In the genomic region with DNA sequence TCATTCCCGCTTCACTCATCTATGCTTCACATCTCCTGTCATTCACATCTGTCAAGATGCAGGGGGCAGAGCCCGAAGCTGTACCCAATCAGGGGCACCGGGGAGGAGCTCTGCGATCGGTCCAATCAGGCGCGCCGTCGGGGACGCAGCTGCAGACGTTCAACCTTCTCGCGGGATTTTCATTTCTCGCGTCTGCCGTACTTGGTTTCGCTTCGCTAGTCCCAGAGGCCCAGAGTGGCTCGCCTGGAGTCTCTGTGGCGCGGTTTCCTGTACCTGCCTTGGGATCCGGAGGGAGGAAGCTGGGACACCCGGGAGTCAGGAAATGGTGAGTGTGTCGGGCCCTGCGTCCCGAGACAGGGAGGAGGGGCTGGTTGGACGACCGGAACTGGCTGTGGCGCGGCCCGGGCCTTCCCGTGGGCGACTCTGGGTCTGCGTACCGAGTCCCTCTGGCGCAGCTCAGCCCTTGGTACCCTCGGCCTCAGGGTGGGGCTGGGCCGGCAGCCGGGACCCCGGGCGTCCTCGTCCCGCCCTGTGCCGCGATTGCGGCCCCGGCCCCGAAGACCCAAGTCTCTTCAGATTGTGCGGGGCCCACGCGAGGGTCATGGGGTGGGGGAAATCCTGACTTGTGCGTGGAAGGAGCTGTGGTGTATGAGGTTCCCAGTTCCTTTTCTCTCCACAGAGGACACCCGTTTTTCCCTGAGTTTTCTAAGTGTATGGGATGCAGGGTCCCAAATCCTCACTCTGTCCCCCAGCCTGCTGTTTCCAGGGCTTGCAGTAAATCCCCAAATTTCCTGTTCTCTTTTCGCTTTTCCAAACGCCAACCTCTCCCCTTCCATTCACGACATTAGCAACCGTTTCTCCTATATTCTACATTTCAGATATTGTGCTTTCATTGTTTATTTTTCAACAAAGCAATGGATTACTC, we compare ENCODE assay signal across 8 cellular contexts. TPM values are rescaled to one million over a fixed set of nuclear protein-coding genes. Genes with fewer than 3 reads are reported as not detected.
DNase-seq lines count a peak whose midpoint lies in the region; ATAC-seq, FAIRE-seq and TF ChIP-seq lines count a peak whose summit lies in the region.

A gene (plus strand): TSS at position 215 of the 925 bp plus-strand sequence. CDS start 108 bp downstream, at position 323.

- TF ChIP-seq CTCF in DND-41 (IDR thresholded peaks at IDR 0.05; ENCODE audit: borderline replicate concordance, extremely low read depth, low read length, poor library complexity, severe bottlenecking): no peak

- H3K27ac ChIP-seq in DND-41 (ENCODE audit: low read length) (peak within 1 kb of the TSS; percentile 92), GM23248 (peak within 1 kb of the TSS; percentile 94), Karpas-422 (ENCODE audit: low read length) (peak within 1 kb of the TSS; percentile 66)
- H3K27ac ChIP-seq in naive thymus-derived CD4-positive, alpha-beta T cell (ENCODE audit: low read depth, low read length): peak within 1 kb of the TSS; percentile 96

- H3K27ac Mint-ChIP-seq in activated T-helper 1 cell treated with anti-CD3 and anti-CD28 coated beads, Interleukin-12 subunit alpha, Interleukin-12 subunit beta, Interleukin-2, Interleukin-4 antibody, amounts not matched to agents 30 ng/mL and 10 ng/mL and 1 ng/mL, durations not matched to agents 14 hours and 24 hours and 36 hours: peak within 1 kb of the TSS; percentile 93
- peak within 1 kb of the TSS; percentile 88 to 100 (median 98) for H3K27ac Mint-ChIP-seq in naive thymus-derived CD4-positive, alpha-beta T cell
- peak within 1 kb of the TSS; percentile 99 for H3K27ac Mint-ChIP-seq in stimulated activated memory B cell treated with anti-CD40 and anti-IgM and Interleukin-4, amounts not matched to agents 10 μg/mL and 1 μg/mL and 100 μg/mL, for 72 hours

- H3K27me3 Mint-ChIP-seq in activated T-helper 1 cell treated with anti-CD3 and anti-CD28 coated beads, Interleukin-12 subunit alpha, Interleukin-12 subunit beta, Interleukin-2, Interleukin-4 antibody, amounts not matched to agents 30 ng/mL and 10 ng/mL and 1 ng/mL, durations not matched to agents 14 hours and 24 hours and 36 hours (ENCODE audit: insufficient read depth): no peaks in the 10 kb centered on the region
- H3K27me3 Mint-ChIP-seq in naive thymus-derived CD4-positive, alpha-beta T cell: no peaks in the 10 kb centered on the region
- no peaks in the 10 kb centered on the region for H3K27me3 Mint-ChIP-seq in stimulated activated memory B cell treated with anti-CD40 and anti-IgM and Interleukin-4, amounts not matched to agents 10 μg/mL and 1 μg/mL and 100 μg/mL, for 72 hours

- DNase-seq in DND-41 (peak; percentile 97), GM23248 (peak; percentile 99), Karpas-422 (peak; percentile 99), RCC 7860 (ENCODE audit: low spot score) (peak; percentile 96), fibroblast of gingiva (ENCODE audit: low read depth) (peak; percentile 93)
- DNase-seq in activated T-helper 1 cell treated with anti-CD3 and anti-CD28 coated beads, Interleukin-12 subunit alpha, Interleukin-12 subunit beta, Interleukin-2, Interleukin-4 antibody, amounts not matched to agents 30 ng/mL and 10 ng/mL and 1 ng/mL, durations not matched to agents 14 hours and 24 hours and 36 hours (ENCODE audit: low spot score): peak; percentile 90
- DNase-seq in naive thymus-derived CD4-positive, alpha-beta T cell: peak; percentile 77 to 95 (median 91)

- peaks cover 4% of the 10 kb centered on the region for H3K9me3 Mint-ChIP-seq in activated T-helper 1 cell treated with anti-CD3 and anti-CD28 coated beads, Interleukin-12 subunit alpha, Interleukin-12 subunit beta, Interleukin-2, Interleukin-4 antibody, amounts not matched to agents 30 ng/mL and 10 ng/mL and 1 ng/mL, durations not matched to agents 14 hours and 24 hours and 36 hours
- H3K9me3 Mint-ChIP-seq in naive thymus-derived CD4-positive, alpha-beta T cell: peaks cover 0 to 2% (median 0%) of the 10 kb centered on the region in 11 donors
- no peaks in the 10 kb centered on the region for H3K9me3 Mint-ChIP-seq in stimulated activated memory B cell treated with anti-CD40 and anti-IgM and Interleukin-4, amounts not matched to agents 10 μg/mL and 1 μg/mL and 100 μg/mL, for 72 hours

- FAIRE-seq in RCC 7860 (lab: Jason Lieb, UNC): peak; percentile 88

- POLR2A ChIA-PET in naive thymus-derived CD4-positive, alpha-beta T cell (lab: Charles Lee): interaction anchor here (0.6 to 2.7 kb wide), 13 partner anchors 8 to 630 kb away, joined by 3 to 26 read pairs (median 4); a partner anchor contains a TSS

- H3K4me3 Mint-ChIP-seq in activated T-helper 1 cell treated with anti-CD3 and anti-CD28 coated beads, Interleukin-12 subunit alpha, Interleukin-12 subunit beta, Interleukin-2, Interleukin-4 antibody, amounts not matched to agents 30 ng/mL and 10 ng/mL and 1 ng/mL, durations not matched to agents 14 hours and 24 hours and 36 hours: peak within 1 kb of the TSS; percentile 94
- peak within 1 kb of the TSS; percentile 88 to 100 (median 98) for H3K4me3 Mint-ChIP-seq in naive thymus-derived CD4-positive, alpha-beta T cell
- H3K4me3 Mint-ChIP-seq in stimulated activated memory B cell treated with anti-CD40 and anti-IgM and Interleukin-4, amounts not matched to agents 10 μg/mL and 1 μg/mL and 100 μg/mL, for 72 hours: peak within 1 kb of the TSS; percentile 99

- in situ Hi-C loops in GM23248 (cut with MboI): no loop called here

- H3K36me3 ChIP-seq in DND-41 (ENCODE audit: insufficient read depth, low read length) (peaks cover 19% of the 10 kb centered on the region), GM23248 (ENCODE audit: low read depth) (no peaks in the 10 kb centered on the region), Karpas-422 (ENCODE audit: insufficient read depth, low read length) (peaks cover 31% of the 10 kb centered on the region)
- H3K36me3 ChIP-seq in naive thymus-derived CD4-positive, alpha-beta T cell (ENCODE audit: control insufficient read depth in 2 of 3, insufficient read depth in 3 of 3, low read length in 3 of 3): peaks cover 0 to 5% (median 0%) of the 10 kb centered on the region in 3 experiments

- no peaks in the 10 kb centered on the region for H3K9me2 ChIP-seq in GM23248 (ENCODE audit: insufficient read depth)
- no peaks in the 10 kb centered on the region for H3K9me2 ChIP-seq in Karpas-422 (replicated peaks; ENCODE audit: insufficient read depth, low read length)

- CTCF ChIA-PET in naive thymus-derived CD4-positive, alpha-beta T cell (lab: Charles Lee): interaction anchor here (0.6 to 1.5 kb wide), 7 partner anchors 9 to 587 kb away, joined by 3 to 8 read pairs (median 4); a partner anchor contains a TSS

- WGBS in GM23248 (ENCODE audit: low coverage in 1 of 2, low lambda C conversion rate in 2 of 2, missing lambda C conversion rate in 2 of 2), 2 experiments: 1% methylated on average over 51 to 53 of the region's 57 CpGs

- H4K20me1 ChIP-seq in DND-41 (ENCODE audit: insufficient read depth, low read length) (peaks cover 29% of the 10 kb centered on the region), GM23248 (ENCODE audit: insufficient read depth) (no peaks in the 10 kb centered on the region), Karpas-422 (ENCODE audit: insufficient read depth, low read depth, low read length) (no peaks in the 10 kb centered on the region)

- H3K27me3 ChIP-seq in DND-41 (ENCODE audit: insufficient read depth, low read length, poor library complexity): no peaks in the 10 kb centered on the region
- no peaks in the 10 kb centered on the region for H3K27me3 ChIP-seq in GM23248 (replicated peaks; ENCODE audit: insufficient read depth)
- H3K27me3 ChIP-seq in Karpas-422 (ENCODE audit: low read length): no peaks in the 10 kb centered on the region
- no peaks in the 10 kb centered on the region for H3K27me3 ChIP-seq in naive thymus-derived CD4-positive, alpha-beta T cell (ENCODE audit: control insufficient read depth in 2 of 2, insufficient read depth in 2 of 2, low read length in 2 of 2)

- H3K79me2 ChIP-seq in DND-41 (ENCODE audit: insufficient read depth, low read length) (peaks cover 56% of the 10 kb centered on the region), GM23248 (ENCODE audit: insufficient read depth) (peaks cover 48% of the 10 kb centered on the region), Karpas-422 (ENCODE audit: low read length) (peaks cover 50% of the 10 kb centered on the region)

- intact Hi-C loops in activated T-helper 1 cell treated with anti-CD3 and anti-CD28 coated beads, Interleukin-12 subunit alpha, Interleukin-12 subunit beta, Interleukin-2, Interleukin-4 antibody, amounts not matched to agents 30 ng/mL and 10 ng/mL and 1 ng/mL, durations not matched to agents 14 hours and 24 hours and 36 hours (cut with micrococcal nuclease): loop anchor here (1.0 to 5.0 kb wide), 12 partner anchors 8 to 504 kb away; a partner anchor contains a TSS
- intact Hi-C loops in naive thymus-derived CD4-positive, alpha-beta T cell (cut with micrococcal nuclease): loop anchor here (1.0 to 2.0 kb wide), 9 partner anchors 22 to 388 kb away; a partner anchor contains a TSS

- peak; percentile 99 for ATAC-seq in DND-41 (ENCODE audit: insufficient read depth, low read depth)
- peak; percentile 99 for ATAC-seq in naive thymus-derived CD4-positive, alpha-beta T cell
- peak; percentile 100 for ATAC-seq in stimulated activated memory B cell treated with anti-CD40 and anti-IgM and Interleukin-4, amounts not matched to agents 10 μg/mL and 1 μg/mL and 100 μg/mL, for 72 hours

- peaks cover 28% of the 10 kb centered on the region for H3K4me1 Mint-ChIP-seq in activated T-helper 1 cell treated with anti-CD3 and anti-CD28 coated beads, Interleukin-12 subunit alpha, Interleukin-12 subunit beta, Interleukin-2, Interleukin-4 antibody, amounts not matched to agents 30 ng/mL and 10 ng/mL and 1 ng/mL, durations not matched to agents 14 hours and 24 hours and 36 hours (ENCODE audit: low read depth)
- H3K4me1 Mint-ChIP-seq in naive thymus-derived CD4-positive, alpha-beta T cell: peaks cover 28 to 64% (median 46%) of the 10 kb centered on the region in 7 donors
- H3K4me1 Mint-ChIP-seq in stimulated activated memory B cell treated with anti-CD40 and anti-IgM and Interleukin-4, amounts not matched to agents 10 μg/mL and 1 μg/mL and 100 μg/mL, for 72 hours: peaks cover 40% of the 10 kb centered on the region

- no peaks in the 10 kb centered on the region for H3K9me3 ChIP-seq in DND-41 (ENCODE audit: insufficient read depth, low read length, severe bottlenecking)
- no peaks in the 10 kb centered on the region for H3K9me3 ChIP-seq in GM23248 (ENCODE audit: low read depth)
- 0 out of 2 replicates have a peak, but pooled peaks cover 2% of the 10 kb centered on the region for H3K9me3 ChIP-seq in Karpas-422 (ENCODE audit: low read length)
- H3K9me3 ChIP-seq in naive thymus-derived CD4-positive, alpha-beta T cell (ENCODE audit: control insufficient read depth in 2 of 3, low read length in 3 of 3): no peaks in the 10 kb centered on the region

- peaks cover 27% of the 10 kb centered on the region for H3F3A ChIP-seq in GM23248 (ENCODE audit: insufficient read depth)

- H2AFZ ChIP-seq in DND-41 (ENCODE audit: low read depth, low read length) (peak within 1 kb of the TSS; percentile 96), GM23248 (peak within 1 kb of the TSS; percentile 97), Karpas-422 (ENCODE audit: low read length) (peak within 1 kb of the TSS; percentile 99)

- H3K4me3 ChIP-seq in DND-41 (ENCODE audit: low read depth in 1 of 2, low read length in 2 of 2) (peak within 1 kb of the TSS; percentile 74 to 83), GM23248 (peak within 1 kb of the TSS; percentile 94), Karpas-422 (ENCODE audit: low read length) (peak within 1 kb of the TSS; percentile 88)
- H3K4me3 ChIP-seq in naive thymus-derived CD4-positive, alpha-beta T cell (ENCODE audit: low read length): peak within 1 kb of the TSS; percentile 78

- H3K36me3 Mint-ChIP-seq in activated T-helper 1 cell treated with anti-CD3 and anti-CD28 coated beads, Interleukin-12 subunit alpha, Interleukin-12 subunit beta, Interleukin-2, Interleukin-4 antibody, amounts not matched to agents 30 ng/mL and 10 ng/mL and 1 ng/mL, durations not matched to agents 14 hours and 24 hours and 36 hours (ENCODE audit: low read depth): peaks cover 23% of the 10 kb centered on the region
- H3K36me3 Mint-ChIP-seq in naive thymus-derived CD4-positive, alpha-beta T cell: peaks cover 0 to 24% (median 9%) of the 10 kb centered on the region in 5 donors
- peaks cover 10% of the 10 kb centered on the region for H3K36me3 Mint-ChIP-seq in stimulated activated memory B cell treated with anti-CD40 and anti-IgM and Interleukin-4, amounts not matched to agents 10 μg/mL and 1 μg/mL and 100 μg/mL, for 72 hours

- H3K4me1 ChIP-seq in DND-41 (ENCODE audit: insufficient read depth, low read length) (peaks cover 32% of the 10 kb centered on the region), GM23248 (ENCODE audit: insufficient read depth) (peaks cover 22% of the 10 kb centered on the region), Karpas-422 (ENCODE audit: low read length) (peaks cover 8% of the 10 kb centered on the region)
- H3K4me1 ChIP-seq in naive thymus-derived CD4-positive, alpha-beta T cell (ENCODE audit: control insufficient read depth in 2 of 2, insufficient read depth in 2 of 2, low read length in 2 of 2): peaks cover 7 to 15% of the 10 kb centered on the region in 2 donors

- H3K4me2 ChIP-seq in DND-41 (ENCODE audit: insufficient read depth, low read length) (peak within 1 kb of the TSS; percentile 98), GM23248 (ENCODE audit: unreplicated experiment) (peak within 1 kb of the TSS; percentile 93), Karpas-422 (ENCODE audit: low read depth, low read length, poor library complexity, severe bottlenecking) (peak within 1 kb of the TSS; percentile 67)

- H3K9ac ChIP-seq in DND-41 (ENCODE audit: low read depth, low read length) (peak within 1 kb of the TSS; percentile 82), GM23248 (peak within 1 kb of the TSS; percentile 99), Karpas-422 (ENCODE audit: low read length) (peak within 1 kb of the TSS; percentile 89)

RNA-seq across cellular contexts. Expression of the gene that starts here (rescaled TPM):
- total RNA-seq in GM23248 (2014; rRNA removed; shearing (Covaris generic)): 3.0 and 5.1 TPM in 2 replicates
- 4.6 and 4.8 TPM in 2 replicates for polyA plus RNA-seq in GM23248 (2016; fragmentation: Nextera tagmentation; extraction: Ambion mirVana)
- 10.1 and 11.1 TPM in 2 replicates for total RNA-seq in Karpas-422 (2014; rRNA removed; shearing (Covaris generic); ENCODE audit: low replicate concordance)
- 10.1 and 10.8 TPM in 2 replicates for total RNA-seq in activated T-helper 1 cell treated with anti-CD3 and anti-CD28 coated beads, Interleukin-12 subunit alpha, Interleukin-12 subunit beta, Interleukin-2, Interleukin-4 antibody, amounts not matched to agents 30 ng/mL and 10 ng/mL and 1 ng/mL, durations not matched to agents 14 hours and 24 hours and 36 hours
- 10 to 100 TPM; 16.8 to 36.8 (median 31.1) TPM for total RNA-seq in naive thymus-derived CD4-positive, alpha-beta T cell
- 10 to 100 TPM; 14.0 to 23.9 TPM for polyA plus RNA-seq in naive thymus-derived CD4-positive, alpha-beta T cell

Comparison
In these comparisons a context has a peak if more than half of its experiments do, and no peak if none do; other contexts are left out.
1. Peak in every context shown above with its lines: DNase-seq, ATAC-seq, H3K4me3 ChIP-seq and H3K27ac ChIP-seq.